1 cellular context compared by ENCODE assay signal in genomic region chr2:235051436-235052260, GRCh38.
TF ChIP-seq lines count a peak whose summit lies in the region.

No MANE protein-coding gene starts in this region.

TF ChIP-seq in HCT116, 20 proteins besides CTCF, POLR2A, EP300 and RAD21 (continued from another document):
- TF ChIP-seq ZBTB33 (IDR thresholded peaks at IDR 0.05; ENCODE audit: extremely low read depth, insufficient replicate concordance, low read length), result no peak
- TF ChIP-seq ZFX (IDR thresholded peaks at IDR 0.05), result no peak
